8 cellular contexts compared by ENCODE assay signal in genomic region chr1:160428655-160429054, GRCh38. TPM values are rescaled to one million over a fixed set of nuclear protein-coding genes. Genes with fewer than 3 reads are reported as not detected.
DNase-seq lines count a peak whose midpoint lies in the region; ATAC-seq and TF ChIP-seq lines count a peak whose summit lies in the region.

No MANE protein-coding gene starts in this region.

- no peaks in the 10 kb centered on the region for H3K36me3 Mint-ChIP-seq in activated T-helper 17 cell treated with anti-CD3 and anti-CD28 coated beads, Interleukin-2, amount 50 U/mL, for 72 hours (ENCODE audit: low read depth)

- peak; percentile 49 for ATAC-seq in activated T-helper 17 cell treated with anti-CD3 and anti-CD28 coated beads, Interleukin-2, amount 50 U/mL, for 72 hours (replicated peaks)
- ATAC-seq in psoas muscle = no peak
- no peak for ATAC-seq in GM19351 (IDR thresholded peaks at IDR 0.05; ENCODE audit: unreplicated experiment)

- intact Hi-C loops in psoas muscle (cut with DNase I) = loop anchor here (2.0 to 10.0 kb wide), 2 partner anchors 176 to 178 kb away; no protein-coding TSS in a partner anchor

- peak overlapping the region; percentile 72 for H3K4me3 Mint-ChIP-seq in activated T-helper 17 cell treated with anti-CD3 and anti-CD28 coated beads, Interleukin-2, amount 50 U/mL, for 72 hours

- TF ChIP-seq CTCF in GM20000 (IDR thresholded peaks at IDR 0.05; ENCODE audit: extremely low read depth, missing control alignments) (peak; percentile 40), psoas muscle (IDR thresholded peaks at IDR 0.05) (peak; percentile 41)

- no peak overlapping the region for H3K4me3 ChIP-seq in psoas muscle

- no peaks in the 10 kb centered on the region for H3K27me3 Mint-ChIP-seq in activated T-helper 17 cell treated with anti-CD3 and anti-CD28 coated beads, Interleukin-2, amount 50 U/mL, for 72 hours

- H3K9me3 ChIP-seq in psoas muscle = no peaks in the 10 kb centered on the region

- no peaks in the 10 kb centered on the region for H3K36me3 ChIP-seq in psoas muscle (ENCODE audit: insufficient read depth in 1 of 2, low read depth in 1 of 2)

- DNase-seq in COLO668 (lab: John Stamatoyannopoulos, UW; ENCODE audit: unreplicated experiment) (peak; percentile 56), GM20000 (ENCODE audit: low spot score) (no peak), NCI-H526 (lab: John Stamatoyannopoulos, UW) (peak; percentile 24 to 73), glomerular visceral epithelial cell (ENCODE audit: extremely low spot score) (peak; percentile 53), psoas muscle (no peak), ecto neural progenitor cell (ENCODE audit: low spot score) (no peak)

- H3K9me3 Mint-ChIP-seq in activated T-helper 17 cell treated with anti-CD3 and anti-CD28 coated beads, Interleukin-2, amount 50 U/mL, for 72 hours = peaks cover 3% of the 10 kb centered on the region

- peaks cover 42% of the 10 kb centered on the region for H3K4me1 Mint-ChIP-seq in activated T-helper 17 cell treated with anti-CD3 and anti-CD28 coated beads, Interleukin-2, amount 50 U/mL, for 72 hours

- H3K4me1 ChIP-seq in psoas muscle = no peaks in the 10 kb centered on the region

- H3K27ac ChIP-seq in psoas muscle = no peak overlapping the region

- WGBS in psoas muscle, 3 donors = 77 to 86% (median 82%) methylated on average over 1 of the region's 1 CpG

- H3K27me3 ChIP-seq in psoas muscle (ENCODE audit: insufficient read depth in 3 of 3, low read length in 2 of 3) = no peaks in the 10 kb centered on the region

- H3K27ac Mint-ChIP-seq in activated T-helper 17 cell treated with anti-CD3 and anti-CD28 coated beads, Interleukin-2, amount 50 U/mL, for 72 hours = peak overlapping the region; percentile 90

RNA-seq across cellular contexts. Expression of gene VANGL2, which starts 28.3 kb away (rescaled TPM):
- not detected for total RNA-seq in activated T-helper 17 cell treated with anti-CD3 and anti-CD28 coated beads, Interleukin-2, amount 50 U/mL, for 72 hours
- total RNA-seq in psoas muscle = under 1 TPM; 0.44 to 0.94 (median 0.68) TPM
- under 1 TPM; 0.18 to 0.32 (median 0.27) TPM for polyA plus RNA-seq in psoas muscle

Comparison
In these comparisons a context has a peak if more than half of its experiments do, and no peak if none do; other contexts are left out.
1. DNase-seq: peak in COLO668 (single experiment), NCI-H526 (2 of 2) and glomerular visceral epithelial cell (single experiment); none in GM20000 (single experiment), psoas muscle (0 of 2) and ecto neural progenitor cell (single experiment).